ENCODE assay signal across 8 cellular contexts in the genomic region with DNA sequence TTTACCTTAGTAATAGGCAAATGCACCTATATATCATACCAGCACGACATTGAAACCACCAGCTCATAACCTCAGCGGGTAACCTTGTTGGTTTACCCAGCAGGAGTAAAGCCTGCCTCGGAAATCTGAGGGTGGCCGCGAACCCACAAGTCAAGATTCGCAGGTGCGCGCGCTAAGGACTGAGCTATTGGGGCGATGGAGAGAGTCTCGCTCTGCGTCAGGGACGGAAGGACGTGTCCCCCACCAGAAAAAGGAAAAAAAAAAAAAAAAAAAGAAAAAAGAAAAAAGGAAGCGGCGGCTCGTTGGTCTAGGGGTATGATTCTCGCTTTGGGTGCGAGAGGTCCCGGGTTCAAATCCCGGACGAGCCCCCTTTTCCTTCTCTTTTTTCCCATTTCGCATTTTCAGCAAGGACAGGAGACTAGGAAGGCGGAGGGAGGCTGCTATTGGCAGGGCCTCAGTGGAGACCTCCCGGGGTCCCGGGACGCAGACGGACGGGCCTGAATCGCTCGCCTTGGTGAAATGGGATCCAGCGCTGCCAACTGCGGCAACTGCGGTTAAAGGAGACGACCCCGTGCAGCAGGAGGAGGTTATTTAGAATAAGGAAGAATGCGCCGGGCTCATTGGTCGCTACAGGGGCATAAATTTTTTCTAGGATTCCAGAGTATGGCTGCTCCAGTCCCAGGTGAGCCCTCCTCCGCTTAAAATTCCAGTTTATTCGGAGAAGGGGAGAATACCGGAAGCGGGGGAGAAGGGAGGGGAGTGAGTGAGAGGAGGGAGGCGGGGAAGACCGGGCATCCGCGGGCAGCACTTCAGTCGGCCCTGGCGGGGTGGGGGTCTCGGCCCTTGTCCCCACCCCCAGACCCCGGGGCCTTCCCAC. TPM values are rescaled to one million over a fixed set of nuclear protein-coding genes. Genes with fewer than 3 reads are reported as not detected.
DNase-seq lines count a peak whose midpoint lies in the region; ATAC-seq and TF ChIP-seq lines count a peak whose summit lies in the region.

A gene (plus strand): TSS at position 407 of the 877 bp plus-strand sequence.

- no peaks in the 10 kb centered on the region for H4K20me1 ChIP-seq in hepatocyte (ENCODE audit: insufficient read depth, poor library complexity, severe bottlenecking)

- peak within 1 kb of the TSS; percentile 73 for H3K4me3 ChIP-seq in hepatocyte

- no peak for TF ChIP-seq CTCF in hepatocyte (IDR thresholded peaks at IDR 0.05; ENCODE audit: poor library complexity)

- ATAC-seq in GM19351 (IDR thresholded peaks at IDR 0.05; ENCODE audit: unreplicated experiment) (no peak), GM19452 (IDR thresholded peaks at IDR 0.05; ENCODE audit: unreplicated experiment) (no peak)

- peak within 1 kb of the TSS; percentile 91 for H3K4me2 ChIP-seq in hepatocyte

- H3K4me1 Mint-ChIP-seq in activated T-helper 2 cell treated with anti-CD3 and anti-CD28 coated beads, Interferon-gamma antibody, Interleukin-2, Interleukin-4, amounts not matched to agents 10 μg/mL and 5 μg/mL and 100 μg/mL, durations not matched to agents 14 hours and 24 hours and 36 hours (ENCODE audit: low read depth): peaks cover 36% of the 10 kb centered on the region

- H3K79me2 ChIP-seq in hepatocyte: no peaks in the 10 kb centered on the region

- H3K36me3 Mint-ChIP-seq in activated T-helper 2 cell treated with anti-CD3 and anti-CD28 coated beads, Interferon-gamma antibody, Interleukin-2, Interleukin-4, amounts not matched to agents 10 μg/mL and 5 μg/mL and 100 μg/mL, durations not matched to agents 14 hours and 24 hours and 36 hours (ENCODE audit: low read depth): peaks cover 9% of the 10 kb centered on the region

- no peaks in the 10 kb centered on the region for H3K36me3 ChIP-seq in hepatocyte (replicated peaks; ENCODE audit: insufficient read depth, low read depth)

- peaks cover 4% of the 10 kb centered on the region for H3K9me3 Mint-ChIP-seq in activated T-helper 2 cell treated with anti-CD3 and anti-CD28 coated beads, Interferon-gamma antibody, Interleukin-2, Interleukin-4, amounts not matched to agents 10 μg/mL and 5 μg/mL and 100 μg/mL, durations not matched to agents 14 hours and 24 hours and 36 hours

- H2AFZ ChIP-seq in hepatocyte: peak within 1 kb of the TSS; percentile 91

- peaks cover 86% of the 10 kb centered on the region for H3K27me3 ChIP-seq in hepatocyte

- peaks cover 73% of the 10 kb centered on the region for H3K27me3 Mint-ChIP-seq in activated T-helper 2 cell treated with anti-CD3 and anti-CD28 coated beads, Interferon-gamma antibody, Interleukin-2, Interleukin-4, amounts not matched to agents 10 μg/mL and 5 μg/mL and 100 μg/mL, durations not matched to agents 14 hours and 24 hours and 36 hours (ENCODE audit: low read depth)

- no peaks in the 10 kb centered on the region for H3K9me3 ChIP-seq in hepatocyte (ENCODE audit: low read depth)

- no peaks in the 10 kb centered on the region for H3K9me2 ChIP-seq in hepatocyte (replicated peaks; ENCODE audit: insufficient read depth)

- intact Hi-C loops in activated T-helper 2 cell treated with anti-CD3 and anti-CD28 coated beads, Interferon-gamma antibody, Interleukin-2, Interleukin-4, amounts not matched to agents 10 μg/mL and 5 μg/mL and 100 μg/mL, durations not matched to agents 14 hours and 24 hours and 36 hours (cut with micrococcal nuclease): loop anchor here (5.0 kb wide), 1 partner anchor 36 kb away; no protein-coding TSS in a partner anchor

- H3K27ac Mint-ChIP-seq in activated T-helper 2 cell treated with anti-CD3 and anti-CD28 coated beads, Interferon-gamma antibody, Interleukin-2, Interleukin-4, amounts not matched to agents 10 μg/mL and 5 μg/mL and 100 μg/mL, durations not matched to agents 14 hours and 24 hours and 36 hours: peak within 1 kb of the TSS; percentile 63

- peak within 1 kb of the TSS; percentile 72 for H3K4me3 Mint-ChIP-seq in activated T-helper 2 cell treated with anti-CD3 and anti-CD28 coated beads, Interferon-gamma antibody, Interleukin-2, Interleukin-4, amounts not matched to agents 10 μg/mL and 5 μg/mL and 100 μg/mL, durations not matched to agents 14 hours and 24 hours and 36 hours (ENCODE audit: low read depth)

- DNase-seq in SKM-1 treated with dmso at 0.1 percent for 144 hours (lab: John Stamatoyannopoulos, UW; ENCODE audit: unreplicated experiment) (peak; percentile 50), SKM-1 (lab: John Stamatoyannopoulos, UW; ENCODE audit: unreplicated experiment) (no peak), NCI-H748 treated with DMSO at 0.1 percent for 48 hours (lab: John Stamatoyannopoulos, UW) (peak; percentile 54), hepatocyte (ENCODE audit: low spot score) (no peak)
- DNase-seq in activated T-helper 2 cell treated with anti-CD3 and anti-CD28 coated beads, Interferon-gamma antibody, Interleukin-2, Interleukin-4, amounts not matched to agents 10 μg/mL and 5 μg/mL and 100 μg/mL, durations not matched to agents 14 hours and 24 hours and 36 hours (ENCODE audit: low spot score): peak; percentile 71
- peak; percentile 46 to 85 (median 55) for DNase-seq in stimulated activated CD4-positive, alpha-beta T cell treated with anti-CD3 and anti-CD28 coated beads, TNF-alpha, amount 100 ng/mL, for 24 hours (ENCODE audit: low read depth in 3 of 3)

- 1% methylated on average over 34 of the region's 51 CpGs for WGBS in hepatocyte (ENCODE audit: low lambda C conversion rate, missing lambda C conversion rate)

- no peak within 1 kb of the TSS for H3K27ac ChIP-seq in hepatocyte

- peaks cover 20% of the 10 kb centered on the region for H3K4me1 ChIP-seq in hepatocyte (ENCODE audit: insufficient read depth)

RNA-seq across cellular contexts. Expression of the gene that starts here (rescaled TPM):
- not detected in 2 replicates for total RNA-seq in activated T-helper 2 cell treated with anti-CD3 and anti-CD28 coated beads, Interferon-gamma antibody, Interleukin-2, Interleukin-4, amounts not matched to agents 10 μg/mL and 5 μg/mL and 100 μg/mL, durations not matched to agents 14 hours and 24 hours and 36 hours
- total RNA-seq in hepatocyte: not detected in 2 replicates
- 0.61 TPM in 1 of 2 replicates, not detected in the other for polyA plus RNA-seq in hepatocyte

Comparison
In these comparisons a context has a peak if more than half of its experiments do, and no peak if none do; other contexts are left out.
1. DNase-seq: peak in SKM-1 treated with dmso at 0.1 percent for 144 hours (single experiment), NCI-H748 treated with DMSO at 0.1 percent for 48 hours (single experiment) and stimulated activated CD4-positive, alpha-beta T cell treated with anti-CD3 and anti-CD28 coated beads, TNF-alpha, amount 100 ng/mL, for 24 hours (3 of 3); none in SKM-1 (single experiment) and hepatocyte (single experiment).
2. Peak in DNase-seq in activated T-helper 2 cell treated with anti-CD3 and anti-CD28 coated beads, Interferon-gamma antibody, Interleukin-2, Interleukin-4, amounts not matched to agents 10 μg/mL and 5 μg/mL and 100 μg/mL, durations not matched to agents 14 hours and 24 hours and 36 hours; RNA of the gene not detected or under 1 TPM.